In the genomic region with DNA sequence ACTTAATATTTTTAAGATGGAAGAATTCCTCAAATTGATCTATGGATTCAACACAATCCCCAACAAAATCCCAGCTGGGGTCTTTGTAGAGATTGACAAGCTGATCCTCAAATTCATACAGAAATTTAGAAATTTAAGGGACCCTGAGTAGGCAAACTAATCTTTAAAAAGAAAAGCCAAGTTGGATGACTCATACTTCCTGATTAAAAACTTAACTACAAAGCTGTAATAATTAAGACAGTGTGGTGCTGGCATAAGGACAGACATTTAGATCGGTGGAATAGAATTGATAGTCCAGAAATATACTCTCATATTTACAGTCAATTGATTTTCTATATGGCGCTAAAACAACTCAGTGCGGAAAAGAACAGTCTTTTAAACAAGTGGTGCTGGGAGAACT, we compare ENCODE assay signal across 18 cellular contexts. TPM values are rescaled to one million over a fixed set of nuclear protein-coding genes. Genes with fewer than 3 reads are reported as not detected.
DNase-seq lines count a peak whose midpoint lies in the region; ATAC-seq, FAIRE-seq and TF ChIP-seq lines count a peak whose summit lies in the region.
"Had no signal": no experiment of that assay in that cellular context is flagged by ENCODE, and none has a peak within 500 bp of the region (broad histone marks: within the 10 kb centered on the region; RNA-seq: fewer than 3 reads in every experiment).

No MANE protein-coding gene starts in this region.

- no peak overlapping the region for H3K27ac Mint-ChIP-seq in activated CD8-positive, alpha-beta T cell treated with anti-CD3 and anti-CD28 coated beads for 36 hours
- no peak overlapping the region for H3K27ac Mint-ChIP-seq in activated CD8-positive, alpha-beta T cell treated with anti-CD3 and anti-CD28 coated beads, Interleukin-2, amount 10 ng/mL, durations not matched to agents 7 days and 5 days

- no peak overlapping the region for H4K5ac ChIP-seq in mesendoderm (ENCODE audit: low read length)

- H3K79me2 ChIP-seq in mesendoderm (ENCODE audit: control insufficient read depth, insufficient read depth, low read length), result no peaks in the 10 kb centered on the region

- TF ChIP-seq CTCF in activated CD8-positive, alpha-beta T cell treated with anti-CD3 and anti-CD28 coated beads for 36 hours (IDR thresholded peaks at IDR 0.05), result no peak
- no peak for TF ChIP-seq CTCF in bronchial epithelial cell (IDR thresholded peaks at IDR 0.05; ENCODE audit: insufficient read depth, low read length, severe bottlenecking)

- H3K4me2 ChIP-seq in mesendoderm (ENCODE audit: low read length), result no peak overlapping the region
- H3K4me2 ChIP-seq: KMS-11 had no signal

- no peak overlapping the region for H3K4ac ChIP-seq in mesendoderm (ENCODE audit: low read depth, low read length)

- H2BK120ac ChIP-seq in mesendoderm (ENCODE audit: low read depth, low read length), result no peak overlapping the region

- POLR2A ChIA-PET in activated CD8-positive, alpha-beta T cell treated with anti-CD3 and anti-CD28 coated beads for 36 hours (lab: Charles Lee), result interaction anchor here (1.0 kb wide), 1 partner anchor 11 kb away, joined by 3 read pairs; the partner anchor contains the start of gene FAM162A
- POLR2A ChIA-PET in activated CD8-positive, alpha-beta T cell treated with anti-CD3 and anti-CD28 coated beads, Interleukin-2, amount 10 ng/mL, durations not matched to agents 7 days and 5 days (lab: Charles Lee), result interaction anchor here (1.3 kb wide), 1 partner anchor 12 kb away, joined by 4 read pairs; the partner anchor contains the start of genes FAM162A and MIX23

- no peaks in the 10 kb centered on the region for H3K9me3 Mint-ChIP-seq in activated CD8-positive, alpha-beta T cell treated with anti-CD3 and anti-CD28 coated beads for 36 hours
- no peaks in the 10 kb centered on the region for H3K9me3 Mint-ChIP-seq in activated CD8-positive, alpha-beta T cell treated with anti-CD3 and anti-CD28 coated beads, Interleukin-2, amount 10 ng/mL, durations not matched to agents 7 days and 5 days (ENCODE audit: insufficient read depth)

- no peaks in the 10 kb centered on the region for H3K27me3 Mint-ChIP-seq in activated CD8-positive, alpha-beta T cell treated with anti-CD3 and anti-CD28 coated beads for 36 hours
- H3K27me3 Mint-ChIP-seq in activated CD8-positive, alpha-beta T cell treated with anti-CD3 and anti-CD28 coated beads, Interleukin-2, amount 10 ng/mL, durations not matched to agents 7 days and 5 days (ENCODE audit: low read depth), result no peaks in the 10 kb centered on the region

- H3K4me3 ChIP-seq in SK-N-MC (no peak overlapping the region), bronchial epithelial cell (ENCODE audit: low read depth, low read length) (no peak overlapping the region), mesendoderm (ENCODE audit: low read length) (no peak overlapping the region)
- H3K4me3 ChIP-seq: Peyer's patch had no signal

- H3K79me1 ChIP-seq in mesendoderm (ENCODE audit: low read length), result no peaks in the 10 kb centered on the region

- peak overlapping the region; percentile 51; the same call in 1 of the 2 replicates for H3K27ac ChIP-seq in SK-N-MC
- no peak overlapping the region for H3K27ac ChIP-seq in mesendoderm (ENCODE audit: low read depth, low read length)
- H3K27ac ChIP-seq: KMS-11, Peyer's patch had no signal

- no peak overlapping the region for H2BK5ac ChIP-seq in mesendoderm (ENCODE audit: low read length)

- peak; percentile 36 for ATAC-seq in activated CD8-positive, alpha-beta T cell treated with anti-CD3 and anti-CD28 coated beads for 36 hours
- no peak for ATAC-seq in activated CD8-positive, alpha-beta T cell treated with anti-CD3 and anti-CD28 coated beads, Interleukin-2, amount 10 ng/mL, durations not matched to agents 7 days and 5 days
- ATAC-seq: SK-N-SH treated with all-trans-retinoic acid at 6 μM for 48 hours had no signal

- H3K4me1 ChIP-seq in mesendoderm (ENCODE audit: control insufficient read depth, low read depth, low read length), result no peaks in the 10 kb centered on the region
- H3K4me1 ChIP-seq: Peyer's patch had no signal

- H3K4me3 Mint-ChIP-seq in activated CD8-positive, alpha-beta T cell treated with anti-CD3 and anti-CD28 coated beads for 36 hours, result no peak overlapping the region
- H3K4me3 Mint-ChIP-seq in activated CD8-positive, alpha-beta T cell treated with anti-CD3 and anti-CD28 coated beads, Interleukin-2, amount 10 ng/mL, durations not matched to agents 7 days and 5 days, result no peak overlapping the region

- H3K36me3 Mint-ChIP-seq in activated CD8-positive, alpha-beta T cell treated with anti-CD3 and anti-CD28 coated beads for 36 hours (ENCODE audit: low read depth), result peaks cover 35% of the 10 kb centered on the region
- peaks cover 22% of the 10 kb centered on the region for H3K36me3 Mint-ChIP-seq in activated CD8-positive, alpha-beta T cell treated with anti-CD3 and anti-CD28 coated beads, Interleukin-2, amount 10 ng/mL, durations not matched to agents 7 days and 5 days (ENCODE audit: low read depth)

- H3K27me3 ChIP-seq in bronchial epithelial cell (ENCODE audit: control insufficient read depth, insufficient read depth, low read length), result no peaks in the 10 kb centered on the region
- H3K27me3 ChIP-seq in mesendoderm (ENCODE audit: insufficient read depth, low read length, poor library complexity), result no peaks in the 10 kb centered on the region
- H3K27me3 ChIP-seq: Peyer's patch had no signal

- no peak for FAIRE-seq in bronchial epithelial cell (lab: Jason Lieb, UNC)
- FAIRE-seq in GM19239 (lab: Jason Lieb, UNC), result no peak

- whole genome bisulfite sequencing in mesendoderm (ENCODE audit: extremely low coverage, insufficient coverage, low lambda C conversion rate), result no CpG with 5 or more reads among the region's 3 CpGs

- CTCF ChIA-PET in activated CD8-positive, alpha-beta T cell treated with anti-CD3 and anti-CD28 coated beads for 36 hours (lab: Charles Lee), result interaction anchor here (0.7 to 1.2 kb wide), 4 partner anchors 10 to 850 kb away, joined by 3 to 4 read pairs (median 3); partner anchors contain the start of genes FAM162A, MIX23 and POLQ
- CTCF ChIA-PET in activated CD8-positive, alpha-beta T cell treated with anti-CD3 and anti-CD28 coated beads, Interleukin-2, amount 10 ng/mL, durations not matched to agents 7 days and 5 days (lab: Charles Lee), result interaction anchor here (0.7 to 1.0 kb wide), 3 partner anchors 9 to 21 kb away, joined by 3 to 7 read pairs (median 3); partner anchors contain the start of genes FAM162A and WDR5B

- no peak overlapping the region for H3K23ac ChIP-seq in mesendoderm (ENCODE audit: low read length)

- no peak overlapping the region for H3K9ac ChIP-seq in SK-N-MC (ENCODE audit: insufficient read length)
- H3K9ac ChIP-seq in mesendoderm (ENCODE audit: low read length), result no peak overlapping the region
- H3K9ac ChIP-seq: KMS-11 had no signal

- no peak overlapping the region for H3K56ac ChIP-seq in mesendoderm (ENCODE audit: low read length)

- H3K18ac ChIP-seq in mesendoderm (ENCODE audit: low read length), result no peak overlapping the region

- no peak for DNase-seq in activated CD8-positive, alpha-beta T cell treated with anti-CD3 and anti-CD28 coated beads for 36 hours
- DNase-seq in activated CD8-positive, alpha-beta T cell treated with anti-CD3 and anti-CD28 coated beads, Interleukin-2, amount 10 ng/mL, durations not matched to agents 7 days and 5 days, result no peak
- no peak for DNase-seq in SK-N-MC (ENCODE audit: low read depth, low spot score)
- DNase-seq in bronchial epithelial cell (ENCODE audit: low read depth), result peak; percentile 8
- no peak for DNase-seq in DMS153 treated with DMSO at 0.1 percent for 48 hours (lab: John Stamatoyannopoulos, UW; ENCODE audit: unreplicated experiment)
- DNase-seq in GM19239 (ENCODE audit: insufficient read length, low spot score), result no peak
- no peak for DNase-seq in NCI-H187 (lab: John Stamatoyannopoulos, UW)
- no peak for DNase-seq in mesendoderm
- DNase-seq: COR-L47, EL, NCI-H1105 treated with DMSO at 0.1 percent for 48 hours, NCI-H2029, NCI-H510A treated with DMSO at 0.1 percent for 48 hours, NCI-H82, Peyer's patch, Right ventricle myocardium superior had no signal

- no peaks in the 10 kb centered on the region for H3K9me3 ChIP-seq in SK-N-MC (ENCODE audit: low read depth, low read length)
- H3K9me3 ChIP-seq: Peyer's patch had no signal

- no peak overlapping the region for H2BK15ac ChIP-seq in mesendoderm (replicated peaks; ENCODE audit: low read depth)

- H3K4me1 Mint-ChIP-seq in activated CD8-positive, alpha-beta T cell treated with anti-CD3 and anti-CD28 coated beads for 36 hours (ENCODE audit: low read depth), result peaks cover 42% of the 10 kb centered on the region
- peaks cover 24% of the 10 kb centered on the region for H3K4me1 Mint-ChIP-seq in activated CD8-positive, alpha-beta T cell treated with anti-CD3 and anti-CD28 coated beads, Interleukin-2, amount 10 ng/mL, durations not matched to agents 7 days and 5 days (ENCODE audit: low read depth)

- H3K36me3 ChIP-seq in SK-N-MC (ENCODE audit: insufficient read depth, low read length) (peaks cover 23% of the 10 kb centered on the region), bronchial epithelial cell (ENCODE audit: control insufficient read depth, insufficient read depth, low read length) (no peaks in the 10 kb centered on the region), mesendoderm (ENCODE audit: control insufficient read depth, insufficient read depth, low read length) (no peaks in the 10 kb centered on the region)

- H4K8ac ChIP-seq in mesendoderm (ENCODE audit: low read depth, low read length), result no peak overlapping the region

- no peak overlapping the region for H2AK5ac ChIP-seq in mesendoderm (ENCODE audit: low read length)

- intact Hi-C loops in activated CD8-positive, alpha-beta T cell treated with anti-CD3 and anti-CD28 coated beads for 36 hours (cut with micrococcal nuclease), result no loop called here

RNA-seq across cellular contexts. Expression of gene FAM162A, which starts 11.6 kb away (rescaled TPM):
- 100 to 1,000 TPM; 202 to 204 TPM for total RNA-seq in activated CD8-positive, alpha-beta T cell treated with anti-CD3 and anti-CD28 coated beads for 36 hours
- 10 to 100 TPM; 78.0 to 78.4 TPM for total RNA-seq in activated CD8-positive, alpha-beta T cell treated with anti-CD3 and anti-CD28 coated beads, Interleukin-2, amount 10 ng/mL, durations not matched to agents 7 days and 5 days
- 14.7 and 37.0 TPM in 2 replicates for total RNA-seq in bronchial epithelial cell
- polyA plus RNA-seq in mesendoderm (2013, experiment 1 of 2), result 24.1 TPM
- polyA plus RNA-seq in mesendoderm (2013, experiment 2 of 2), result 24.0 TPM

RNA-seq across cellular contexts. Expression of gene MIX23, which starts 12.6 kb away (rescaled TPM):
- total RNA-seq in activated CD8-positive, alpha-beta T cell treated with anti-CD3 and anti-CD28 coated beads for 36 hours, result 100 to 1,000 TPM; 154 to 168 TPM
- total RNA-seq in activated CD8-positive, alpha-beta T cell treated with anti-CD3 and anti-CD28 coated beads, Interleukin-2, amount 10 ng/mL, durations not matched to agents 7 days and 5 days, result 10 to 100 TPM; 40.0 to 47.3 TPM
- 24.0 and 25.3 TPM in 2 replicates for total RNA-seq in bronchial epithelial cell
- 94.8 TPM for polyA plus RNA-seq in mesendoderm (2013, experiment 1 of 2)
- 95.8 TPM for polyA plus RNA-seq in mesendoderm (2013, experiment 2 of 2)

RNA-seq across cellular contexts. Expression of gene WDR5B, which starts 20.3 kb away (rescaled TPM):
- 1 to 10 TPM; 3.2 to 3.4 TPM for total RNA-seq in activated CD8-positive, alpha-beta T cell treated with anti-CD3 and anti-CD28 coated beads for 36 hours
- 1 to 10 TPM; 4.5 to 5.1 TPM for total RNA-seq in activated CD8-positive, alpha-beta T cell treated with anti-CD3 and anti-CD28 coated beads, Interleukin-2, amount 10 ng/mL, durations not matched to agents 7 days and 5 days
- total RNA-seq in bronchial epithelial cell, result 3.9 and 4.4 TPM in 2 replicates
- polyA plus RNA-seq in mesendoderm (2013, experiment 1 of 2), result 1.8 TPM
- 1.9 TPM for polyA plus RNA-seq in mesendoderm (2013, experiment 2 of 2)
